Comparison of ENCODE assay signal across 18 cellular contexts in genomic region chr2:125456851-125457250, GRCh38.
"Had no signal": no experiment of that assay in that cellular context is flagged by ENCODE, and none has a peak within 500 bp of the region (broad histone marks: within the 10 kb centered on the region; RNA-seq: fewer than 3 reads in every experiment).

No MANE protein-coding gene starts in this region.

- H3K9me3 ChIP-seq: gastrocnemius medialis, ovary, upper lobe of left lung had no signal

- ATAC-seq: activated CD8-positive, alpha-beta memory T cell treated with anti-CD3 and anti-CD28 coated beads, Interleukin-2, amount 10 ng/mL, durations not matched to agents 7 days and 5 days; effector memory CD8-positive, alpha-beta T cell; gastrocnemius medialis; heart left ventricle; sciatic nerve; stimulated activated naive CD8-positive, alpha-beta T cell treated with anti-CD3 and anti-CD28 coated beads, Interleukin-15, Interleukin-2, amounts not matched to agents 100 U/mL and 50 U/mL, for 24 hours had no signal

- H3K36me3 ChIP-seq: gastrocnemius medialis, heart left ventricle, neural progenitor cell, ovary, upper lobe of left lung had no signal

- H2AFZ ChIP-seq: neural progenitor cell had no signal

- H3K4me3 ChIP-seq: gastrocnemius medialis, heart left ventricle, neural progenitor cell, ovary, upper lobe of left lung had no signal

- H3K9ac ChIP-seq: neural progenitor cell had no signal

- H3K27ac ChIP-seq: epithelial cell of prostate, gastrocnemius medialis, heart left ventricle, neural progenitor cell, ovary, upper lobe of left lung, VCaP had no signal

- DNase-seq: activated CD4-positive, alpha-beta T cell treated with anti-CD3 and anti-CD28 coated beads for 1 hour; activated CD4-positive, alpha-beta T cell treated with anti-CD3 and anti-CD28 coated beads, Interleukin-2, amount 50 U/mL, for 48 hours; activated CD8-positive, alpha-beta memory T cell treated with anti-CD3 and anti-CD28 coated beads, Interleukin-2, amount 10 ng/mL, durations not matched to agents 7 days and 5 days; activated naive CD4-positive, alpha-beta T cell treated with anti-CD3 and anti-CD28 coated beads, Interleukin-2, amount 10 ng/mL, durations not matched to agents 7 days and 5 days; activated T-cell treated with anti-CD3 and anti-CD28 coated beads, Interleukin-2, amount 50 U/mL, for 1 hour; dermis blood vessel endothelial cell; effector memory CD8-positive, alpha-beta T cell; gastrocnemius medialis; heart left ventricle; immature natural killer cell; naive B cell; ovary; stimulated activated naive CD8-positive, alpha-beta T cell treated with anti-CD3 and anti-CD28 coated beads, Interleukin-15, Interleukin-2, amounts not matched to agents 100 U/mL and 50 U/mL, for 24 hours; upper lobe of left lung had no signal

- H3K4me2 ChIP-seq: neural progenitor cell had no signal

- H3K27me3 ChIP-seq: gastrocnemius medialis, heart left ventricle, neural progenitor cell, ovary, upper lobe of left lung had no signal

- H3K4me1 ChIP-seq: gastrocnemius medialis, heart left ventricle, neural progenitor cell, upper lobe of left lung had no signal
